Comparison of ENCODE assay signal across 14 cellular contexts in genomic region chr5:54087436-54087835, GRCh38.
A peak's percentile ranks its signal among the peaks of the same experiment; 100 is the strongest.
DNase-seq lines count a peak whose midpoint lies in the region; FAIRE-seq and TF ChIP-seq lines count a peak whose summit lies in the region.
"Had no signal": no experiment of that assay in that cellular context is flagged by ENCODE, and none has a peak within 500 bp of the region (broad histone marks: within the 10 kb centered on the region; RNA-seq: fewer than 3 reads in every experiment).

No MANE protein-coding gene starts in this region.

- no peak overlapping the region for H3K4me3 ChIP-seq in skeletal muscle cell (ENCODE audit: low read depth, low read length)
- H3K4me3 ChIP-seq: heart right ventricle, left lung had no signal

- TF ChIP-seq POLR2A in erythroblast (IDR thresholded peaks at IDR 0.05; ENCODE audit: low read length) = no peak

- peak overlapping the region; percentile 26 for H3K27ac ChIP-seq in epithelial cell of prostate
- H3K27ac ChIP-seq: heart right ventricle, left lung had no signal

- DNase-seq in Daoy (ENCODE audit: low read depth) (peak; percentile 39), RCC 7860 (ENCODE audit: low spot score) (peak; percentile 36), epithelial cell of prostate (ENCODE audit: low read depth, low spot score) (peak; percentile 10), skeletal muscle cell (ENCODE audit: low read depth) (peak; percentile 28), NCI-H1092 (lab: John Stamatoyannopoulos, UW) (no peak), islet precursor cell (no peak), erythroblast (lab: John Stamatoyannopoulos, UW) (no peak)
- no peak for DNase-seq in stimulated activated CD4-positive, alpha-beta T cell treated with anti-CD3 and anti-CD28 coated beads, Interleukin-4, amount 100 ng/mL, for 24 hours
- DNase-seq: COR-L47; effector memory CD8-positive, alpha-beta T cell; heart right ventricle; left lung; NCI-H1105 treated with DMSO at 0.1 percent for 48 hours; T-cell had no signal

- no peak for FAIRE-seq in RCC 7860 (lab: Jason Lieb, UNC)

Comparison
In these comparisons a context has a peak if more than half of its experiments do, and no peak if none do; other contexts are left out.
1. DNase-seq: peak in Daoy (single experiment), RCC 7860 (single experiment), epithelial cell of prostate (single experiment) and skeletal muscle cell (single experiment); none in NCI-H1092 (single experiment), islet precursor cell (single experiment), erythroblast (0 of 2) and stimulated activated CD4-positive, alpha-beta T cell treated with anti-CD3 and anti-CD28 coated beads, Interleukin-4, amount 100 ng/mL, for 24 hours (single experiment).